In the genomic region with DNA sequence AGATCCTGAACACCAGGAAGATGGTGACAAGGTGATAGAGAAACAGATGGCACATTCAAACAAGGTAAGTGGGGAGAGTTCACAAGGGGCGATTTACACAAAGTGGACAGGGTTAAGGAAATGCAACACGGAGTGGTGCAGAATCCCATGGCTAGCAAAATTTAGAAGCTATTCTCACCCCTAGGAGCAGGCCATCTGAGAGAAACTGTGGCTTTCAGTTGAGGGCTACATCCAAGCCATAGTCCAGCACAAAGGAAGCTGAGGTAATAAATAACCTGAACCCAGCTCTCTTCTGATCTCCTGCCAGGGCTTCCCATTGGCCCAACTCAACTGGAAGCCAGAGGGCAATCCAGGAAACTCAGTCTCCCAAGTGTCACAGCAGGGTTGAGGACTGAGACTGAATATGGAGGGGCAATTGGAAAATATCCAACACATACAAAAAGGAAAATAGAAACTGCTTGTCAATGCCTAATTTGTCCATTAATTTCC, we compare ENCODE assay signal across 16 cellular contexts. TPM values are rescaled to one million over a fixed set of nuclear protein-coding genes. Genes with fewer than 3 reads are reported as not detected.
A peak's percentile ranks its signal among the peaks of the same experiment; 100 is the strongest.
DNase-seq lines count a peak whose midpoint lies in the region; ATAC-seq and TF ChIP-seq lines count a peak whose summit lies in the region.
"Had no signal": no experiment of that assay in that cellular context is flagged by ENCODE, and none has a peak within 500 bp of the region (broad histone marks: within the 10 kb centered on the region; RNA-seq: fewer than 3 reads in every experiment).

No MANE protein-coding gene starts in this region.

- H3K36me3 ChIP-seq in KOPT-K1 (ENCODE audit: insufficient read depth, low read length) (no peaks in the 10 kb centered on the region), heart left ventricle (no peaks in the 10 kb centered on the region)
- H3K36me3 ChIP-seq: esophagus muscularis mucosa, ovary had no signal

- H3K27ac ChIP-seq in KOPT-K1 (ENCODE audit: low read depth, low read length, poor library complexity, severe bottlenecking) (peak overlapping the region; percentile 83), cingulate gyrus (ENCODE audit: low read depth, low read length) (peak overlapping the region; percentile 20), heart left ventricle (no peak overlapping the region)
- H3K27ac ChIP-seq: ovary had no signal

- H3K9me3 ChIP-seq in KOPT-K1 (ENCODE audit: insufficient read depth, low read length, poor library complexity, severe bottlenecking) (no peaks in the 10 kb centered on the region), heart left ventricle (no peaks in the 10 kb centered on the region)
- H3K9me3 ChIP-seq: esophagus muscularis mucosa, ovary had no signal

- H3K4me3 Mint-ChIP-seq in T-helper 1 cell treated with Interleukin-12 subunit alpha and Interleukin-12 subunit beta and Interleukin-4 antibody, amounts not matched to agents 30 μg/mL and 1 μg/mL, for 36 hours: peak overlapping the region; percentile 96
- peak overlapping the region; percentile 98 for H3K4me3 Mint-ChIP-seq in neural crest cell

- no peak overlapping the region for H3K27ac Mint-ChIP-seq in T-helper 1 cell treated with Interleukin-12 subunit alpha and Interleukin-12 subunit beta and Interleukin-4 antibody, amounts not matched to agents 30 μg/mL and 1 μg/mL, for 36 hours
- no peak overlapping the region for H3K27ac Mint-ChIP-seq in neural crest cell (ENCODE audit: unreplicated experiment)

- TF ChIP-seq CTCF in neural crest cell (conservative IDR thresholded peaks at IDR 0.05): no peak
- TF ChIP-seq CTCF in heart left ventricle (IDR thresholded peaks at IDR 0.05): no peak

- peaks cover 0 to 23% (median 17%) of the 10 kb centered on the region in 12 donors for H3K4me1 ChIP-seq in heart left ventricle

- H3K4me3 ChIP-seq in heart left ventricle: no peak overlapping the region

- H3K36me3 Mint-ChIP-seq in T-helper 1 cell treated with Interleukin-12 subunit alpha and Interleukin-12 subunit beta and Interleukin-4 antibody, amounts not matched to agents 30 μg/mL and 1 μg/mL, for 36 hours (ENCODE audit: low read depth): peaks cover 2% of the 10 kb centered on the region
- no peaks in the 10 kb centered on the region for H3K36me3 Mint-ChIP-seq in neural crest cell (ENCODE audit: low read depth)
- H3K36me3 Mint-ChIP-seq: stimulated activated memory B cell treated with anti-CD40 and anti-IgM and Interleukin-4, amounts not matched to agents 10 μg/mL and 1 μg/mL and 100 μg/mL, for 72 hours had no signal

- peaks cover 18% of the 10 kb centered on the region for H3K4me1 Mint-ChIP-seq in T-helper 1 cell treated with Interleukin-12 subunit alpha and Interleukin-12 subunit beta and Interleukin-4 antibody, amounts not matched to agents 30 μg/mL and 1 μg/mL, for 36 hours (ENCODE audit: low read depth)
- H3K4me1 Mint-ChIP-seq in neural crest cell: peaks cover 28% of the 10 kb centered on the region

- DNase-seq in T-helper 1 cell (no peak), neural crest cell (ENCODE audit: low read depth, low spot score) (no peak), heart left ventricle (no peak), SKM-1 (lab: John Stamatoyannopoulos, UW; ENCODE audit: unreplicated experiment) (no peak)
- DNase-seq: activated CD4-positive, alpha-beta T cell treated with anti-CD3 and anti-CD28 coated beads for 48 hours; activated T-cell treated with anti-CD3 and anti-CD28 coated beads, Interleukin-2, amount 50 U/mL, for 24 hours; mesendoderm; NCI-H1105 treated with DMSO at 0.1 percent for 48 hours; NK-92 treated with Interleukin-12 subunit alpha and Interleukin-12 subunit beta, amount 100 ng/mL, for 24 hours; ovary had no signal

- ATAC-seq in GM18511 (IDR thresholded peaks at IDR 0.05; ENCODE audit: unreplicated experiment): no peak
- no peak for ATAC-seq in heart left ventricle
- ATAC-seq: stimulated activated memory B cell treated with anti-CD40 and anti-IgM and Interleukin-4, amounts not matched to agents 10 μg/mL and 1 μg/mL and 100 μg/mL, for 72 hours had no signal

- TF ChIP-seq POLR2A in heart left ventricle (IDR thresholded peaks at IDR 0.05): no peak

- H3K27me3 Mint-ChIP-seq in T-helper 1 cell treated with Interleukin-12 subunit alpha and Interleukin-12 subunit beta and Interleukin-4 antibody, amounts not matched to agents 30 μg/mL and 1 μg/mL, for 36 hours (ENCODE audit: low read depth): no peaks in the 10 kb centered on the region
- no peaks in the 10 kb centered on the region for H3K27me3 Mint-ChIP-seq in neural crest cell (ENCODE audit: low read depth)
- H3K27me3 Mint-ChIP-seq: activated T-cell treated with anti-CD3 and anti-CD28 coated beads, Interleukin-2, amount 50 U/mL, for 24 hours; stimulated activated memory B cell treated with anti-CD40 and anti-IgM and Interleukin-4, amounts not matched to agents 10 μg/mL and 1 μg/mL and 100 μg/mL, for 72 hours had no signal

- H3K27me3 ChIP-seq in heart left ventricle: no peaks in the 10 kb centered on the region
- H3K27me3 ChIP-seq: esophagus muscularis mucosa, ovary had no signal

- intact Hi-C loops in heart left ventricle (cut with DNase I): loop anchor here in 5 of 10 donors (5.0 to 10.0 kb wide), 3 partner anchors 144 to 156 kb away; partner anchors contain the start of gene TCAIM (in 1 of the 5)

- 79 to 92% (median 90%) methylated on average over 2 of the region's 2 CpGs for WGBS in heart left ventricle, 4 donors

- H3K9me3 Mint-ChIP-seq in T-helper 1 cell treated with Interleukin-12 subunit alpha and Interleukin-12 subunit beta and Interleukin-4 antibody, amounts not matched to agents 30 μg/mL and 1 μg/mL, for 36 hours: no peaks in the 10 kb centered on the region
- H3K9me3 Mint-ChIP-seq in neural crest cell: no peaks in the 10 kb centered on the region
- H3K9me3 Mint-ChIP-seq: activated T-cell treated with anti-CD3 and anti-CD28 coated beads, Interleukin-2, amount 50 U/mL, for 24 hours; stimulated activated memory B cell treated with anti-CD40 and anti-IgM and Interleukin-4, amounts not matched to agents 10 μg/mL and 1 μg/mL and 100 μg/mL, for 72 hours had no signal

RNA-seq across cellular contexts. Expression of gene ZNF445, which starts 1.2 kb away (rescaled TPM):
- total RNA-seq in neural crest cell (46.1 and 49.0 TPM in 2 replicates), heart left ventricle (10 to 100 TPM in 7 of 9 donors, 1 to 10 TPM in 2; 5.7 to 19.9 (median 12.3) TPM)
- polyA plus RNA-seq in heart left ventricle: 1 to 10 TPM; 4.9 to 5.4 TPM

Comparison
In these comparisons a context has a peak if more than half of its experiments do, and no peak if none do; other contexts are left out.
1. H3K27ac ChIP-seq: peak in KOPT-K1 (single experiment) and cingulate gyrus (single experiment); none in heart left ventricle (0 of 12).